38 cellular contexts compared by ENCODE assay signal in genomic region chr1:78089015-78089414, GRCh38. TPM values are rescaled to one million over a fixed set of nuclear protein-coding genes. Genes with fewer than 3 reads are reported as not detected.
"Had no signal": no experiment of that assay in that cellular context is flagged by ENCODE, and none has a peak within 500 bp of the region (broad histone marks: within the 10 kb centered on the region; RNA-seq: fewer than 3 reads in every experiment).

No MANE protein-coding gene starts in this region.

- H3K4me3 ChIP-seq: MG63, PC-9 had no signal

- FAIRE-seq: RCC 7860 had no signal

- H3K4me2 ChIP-seq: PC-9 had no signal

- H2AFZ ChIP-seq: PC-9 had no signal

- DNase-seq: activated CD4-positive, alpha-beta memory T cell treated with anti-CD3 and anti-CD28 coated beads, Interleukin-2, amount 10 ng/mL, durations not matched to agents 7 days and 5 days; activated CD4-positive, alpha-beta T cell treated with anti-CD3 and anti-CD28 coated beads for 1 hour; activated CD4-positive, alpha-beta T cell treated with anti-CD3 and anti-CD28 coated beads for 48 hours; activated CD4-positive, CD25-positive, alpha-beta regulatory T cell; activated CD8-positive, alpha-beta memory T cell treated with anti-CD3 and anti-CD28 coated beads for 24 hours; activated CD8-positive, alpha-beta memory T cell treated with anti-CD3 and anti-CD28 coated beads, Interleukin-2, amount 10 ng/mL, durations not matched to agents 7 days and 5 days; activated CD8-positive, alpha-beta memory T cell treated with anti-CD3 and anti-CD28 coated beads, Interleukin-2, amount 50 U/mL, for 48 hours; activated effector memory CD4-positive, alpha-beta T cell treated with Interleukin-2 at 50 U/mL for 16 hours; activated naive CD4-positive, alpha-beta T cell treated with anti-CD3 and anti-CD28 coated beads, Interleukin-2, amount 50 U/mL, for 16 hours; activated naive CD8-positive, alpha-beta T cell treated with anti-CD3 and anti-CD28 coated beads for 36 hours; activated T-cell treated with anti-CD3 and anti-CD28 coated beads, Interleukin-2, amount 50 U/mL, for 48 hours; amniotic stem cell; aorta; brain microvascular endothelial cell; central memory CD4-positive, alpha-beta T cell; Kasumi-1; KG1; MG63; NCI-H1092; NCI-H1436 treated with DMSO at 0.1 percent for 48 hours; NCI-H1694 treated with DMSO at 0.1 percent for 48 hours; NCI-H2029; NCI-H345; NCI-H510A; NCI-H526; NCI-H748 treated with DMSO at 0.1 percent for 48 hours; NK-92 treated with Interleukin-12 subunit alpha and Interleukin-12 subunit beta, amount 100 ng/mL, for 24 hours; PC-9; SIG-M5; SW 1271; T-helper 1 cell; T-helper 2 cell; T-helper 9 cell had no signal

- H3K36me3 ChIP-seq: brain microvascular endothelial cell, MG63 had no signal

- H3K27me3 ChIP-seq: brain microvascular endothelial cell, MG63 had no signal

- H3K4me3 Mint-ChIP-seq: activated CD4-positive, alpha-beta memory T cell treated with anti-CD3 and anti-CD28 coated beads, Interleukin-2, amount 10 ng/mL, durations not matched to agents 7 days and 5 days; activated CD8-positive, alpha-beta memory T cell treated with anti-CD3 and anti-CD28 coated beads, Interleukin-2, amount 10 ng/mL, durations not matched to agents 7 days and 5 days; activated naive CD8-positive, alpha-beta T cell treated with anti-CD3 and anti-CD28 coated beads for 36 hours had no signal

- H3K4me1 Mint-ChIP-seq: activated CD4-positive, alpha-beta memory T cell treated with anti-CD3 and anti-CD28 coated beads, Interleukin-2, amount 10 ng/mL, durations not matched to agents 7 days and 5 days; activated CD8-positive, alpha-beta memory T cell treated with anti-CD3 and anti-CD28 coated beads, Interleukin-2, amount 10 ng/mL, durations not matched to agents 7 days and 5 days had no signal

- ATAC-seq: activated CD8-positive, alpha-beta memory T cell treated with anti-CD3 and anti-CD28 coated beads, Interleukin-2, amount 10 ng/mL, durations not matched to agents 7 days and 5 days; Right ventricle myocardium inferior had no signal

- H3K27me3 Mint-ChIP-seq: activated naive CD8-positive, alpha-beta T cell treated with anti-CD3 and anti-CD28 coated beads for 36 hours had no signal

- H3K27ac ChIP-seq: brain microvascular endothelial cell, PC-9, RWPE1, VCaP had no signal

- H3K27ac Mint-ChIP-seq: activated CD4-positive, alpha-beta memory T cell treated with anti-CD3 and anti-CD28 coated beads, Interleukin-2, amount 10 ng/mL, durations not matched to agents 7 days and 5 days; activated CD8-positive, alpha-beta memory T cell treated with anti-CD3 and anti-CD28 coated beads, Interleukin-2, amount 10 ng/mL, durations not matched to agents 7 days and 5 days; activated naive CD8-positive, alpha-beta T cell treated with anti-CD3 and anti-CD28 coated beads for 36 hours had no signal

RNA-seq across cellular contexts. Expression of gene GIPC2, which starts 43.2 kb away (rescaled TPM):
- total RNA-seq: SK-MEL-5 had no signal
